ENCODE assay signal across 30 cellular contexts in the genomic region with DNA sequence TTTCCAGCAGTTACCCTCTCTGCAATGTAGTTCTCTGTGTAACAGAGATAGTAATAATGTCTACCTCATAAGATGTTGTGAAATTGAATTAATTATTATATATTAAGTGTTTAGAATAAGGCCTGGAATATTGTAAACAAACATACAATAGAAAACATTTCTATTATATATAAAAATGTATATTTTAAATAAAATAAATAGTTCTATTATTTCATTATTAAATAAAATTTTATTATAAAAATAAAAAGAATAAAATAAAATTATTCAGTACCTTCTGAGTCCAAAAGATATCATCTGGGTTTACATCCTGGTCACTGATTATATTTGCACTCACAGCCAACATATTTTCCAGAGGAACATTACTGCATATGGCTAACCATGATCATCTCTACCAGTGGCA.
"Had no signal": no experiment of that assay in that cellular context is flagged by ENCODE, and none has a peak within 500 bp of the region (broad histone marks: within the 10 kb centered on the region; RNA-seq: fewer than 3 reads in every experiment).

No MANE protein-coding gene starts in this region.

- H3K4me1 Mint-ChIP-seq: naive thymus-derived CD8-positive, alpha-beta T cell; nephron progenitor cell; stimulated activated effector memory CD8-positive, alpha-beta T cell treated with anti-CD3 and anti-CD28 coated beads, Interleukin-12 subunit alpha, Interleukin-12 subunit beta, amount 100 ng/mL, for 72 hours; stimulated activated naive B cell treated with anti-CD40 and anti-IgM and Interleukin-4, amounts not matched to agents 10 μg/mL and 1 μg/mL and 100 μg/mL, for 72 hours had no signal

- H3K36me3 Mint-ChIP-seq: naive thymus-derived CD8-positive, alpha-beta T cell; natural killer cell treated with Interleukin-12 subunit alpha and Interleukin-12 subunit beta and Interleukin-15 and Interleukin-18, amount 100 ng/mL, for 72 hours; stimulated activated effector memory CD8-positive, alpha-beta T cell treated with anti-CD3 and anti-CD28 coated beads, Interleukin-12 subunit alpha, Interleukin-12 subunit beta, amount 100 ng/mL, for 72 hours; stimulated activated naive B cell treated with anti-CD40 and anti-IgM and Interleukin-4, amounts not matched to agents 10 μg/mL and 1 μg/mL and 100 μg/mL, for 72 hours had no signal

- H3K4me3 ChIP-seq: psoas muscle, right lobe of liver, sigmoid colon, stomach, thoracic aorta, thyroid gland, tibial nerve, upper lobe of left lung, vagina had no signal

- H3K27ac Mint-ChIP-seq: naive thymus-derived CD8-positive, alpha-beta T cell; natural killer cell treated with Interleukin-12 subunit alpha and Interleukin-12 subunit beta and Interleukin-15 and Interleukin-18, amount 100 ng/mL, for 72 hours; nephron progenitor cell; progenitor cell of endocrine pancreas; stimulated activated effector memory CD8-positive, alpha-beta T cell treated with anti-CD3 and anti-CD28 coated beads, Interleukin-12 subunit alpha, Interleukin-12 subunit beta, amount 100 ng/mL, for 72 hours; stimulated activated naive B cell treated with anti-CD40 and anti-IgM and Interleukin-4, amounts not matched to agents 10 μg/mL and 1 μg/mL and 100 μg/mL, for 72 hours; stimulated activated naive CD8-positive, alpha-beta T cell treated with anti-CD3 and anti-CD28 coated beads, Interleukin-15, Interleukin-2, amounts not matched to agents 100 ng/mL and 50 ng/mL, for 24 hours had no signal

- ATAC-seq: naive thymus-derived CD8-positive, alpha-beta T cell; natural killer cell treated with Interleukin-12 subunit alpha and Interleukin-12 subunit beta and Interleukin-15 and Interleukin-18, amount 100 ng/mL, for 72 hours; psoas muscle; right cardiac atrium; right lobe of liver; stimulated activated effector memory CD8-positive, alpha-beta T cell treated with anti-CD3 and anti-CD28 coated beads, Interleukin-12 subunit alpha, Interleukin-12 subunit beta, amount 100 ng/mL, for 72 hours; stimulated activated naive B cell treated with anti-CD40 and anti-IgM and Interleukin-4, amounts not matched to agents 10 μg/mL and 1 μg/mL and 100 μg/mL, for 72 hours had no signal

- H3K36me3 ChIP-seq: neutrophil, right lobe of liver, sigmoid colon, stomach, thoracic aorta, thyroid gland, tibial nerve, upper lobe of left lung, vagina had no signal

- FAIRE-seq: small intestine, urothelium cell line had no signal

- H3K4me1 ChIP-seq: parathyroid adenoma, psoas muscle, right lobe of liver, sigmoid colon, stomach, thyroid gland, tibial nerve, upper lobe of left lung, vagina had no signal

- H3K9me3 Mint-ChIP-seq: nephron progenitor cell; neural crest cell; stimulated activated naive B cell treated with anti-CD40 and anti-IgM and Interleukin-4, amounts not matched to agents 10 μg/mL and 1 μg/mL and 100 μg/mL, for 72 hours; stimulated activated naive CD8-positive, alpha-beta T cell treated with anti-CD3 and anti-CD28 coated beads, Interleukin-15, Interleukin-2, amounts not matched to agents 100 ng/mL and 50 ng/mL, for 24 hours had no signal

- H3K27me3 Mint-ChIP-seq: naive thymus-derived CD8-positive, alpha-beta T cell; natural killer cell treated with Interleukin-12 subunit alpha and Interleukin-12 subunit beta and Interleukin-15 and Interleukin-18, amount 100 ng/mL, for 72 hours; stimulated activated naive B cell treated with anti-CD40 and anti-IgM and Interleukin-4, amounts not matched to agents 10 μg/mL and 1 μg/mL and 100 μg/mL, for 72 hours; stimulated activated naive CD8-positive, alpha-beta T cell treated with anti-CD3 and anti-CD28 coated beads, Interleukin-15, Interleukin-2, amounts not matched to agents 100 ng/mL and 50 ng/mL, for 24 hours had no signal

- H3K27me3 ChIP-seq: neutrophil, right lobe of liver, sigmoid colon, stomach, thyroid gland, tibial nerve, upper lobe of left lung, vagina had no signal

- H3K4me3 Mint-ChIP-seq: naive thymus-derived CD8-positive, alpha-beta T cell; natural killer cell treated with Interleukin-12 subunit alpha and Interleukin-12 subunit beta and Interleukin-15 and Interleukin-18, amount 100 ng/mL, for 72 hours; nephron progenitor cell; neural crest cell; stimulated activated effector memory CD8-positive, alpha-beta T cell treated with anti-CD3 and anti-CD28 coated beads, Interleukin-12 subunit alpha, Interleukin-12 subunit beta, amount 100 ng/mL, for 72 hours; stimulated activated naive B cell treated with anti-CD40 and anti-IgM and Interleukin-4, amounts not matched to agents 10 μg/mL and 1 μg/mL and 100 μg/mL, for 72 hours; stimulated activated naive CD8-positive, alpha-beta T cell treated with anti-CD3 and anti-CD28 coated beads, Interleukin-15, Interleukin-2, amounts not matched to agents 100 ng/mL and 50 ng/mL, for 24 hours had no signal

- H3K27ac ChIP-seq: neutrophil, parathyroid adenoma, psoas muscle, right lobe of liver, sigmoid colon, stomach, thoracic aorta, thyroid gland, tibial nerve, upper lobe of left lung, vagina had no signal

- DNase-seq: naive thymus-derived CD8-positive, alpha-beta T cell; nephron progenitor cell; nucleus accumbens; posterior cingulate gyrus; psoas muscle; right cardiac atrium; right lobe of liver; sigmoid colon; small intestine; stimulated activated CD4-positive, alpha-beta T cell treated with anti-CD3 and anti-CD28 coated beads, Interleukin-15, amount 100 ng/mL, for 24 hours; stimulated activated CD4-positive, alpha-beta T cell treated with anti-CD3 and anti-CD28 coated beads, Interleukin-2, amount 100 ng/mL, for 24 hours; stimulated activated CD4-positive, alpha-beta T cell treated with anti-CD3 and anti-CD28 coated beads, Interleukin-2, amount 100 ng/mL, for 48 hours; stimulated activated CD4-positive, alpha-beta T cell treated with anti-CD3 and anti-CD28 coated beads, Interleukin-4, amount 100 ng/mL, for 24 hours; stimulated activated naive B cell treated with anti-CD40 and anti-IgM and Interleukin-4, amounts not matched to agents 10 μg/mL and 1 μg/mL and 100 μg/mL, for 72 hours; stimulated activated naive CD4-positive, alpha-beta T cell treated with Interleukin-2 at 50 U/mL for 16 hours; stomach; thyroid gland; trophoblast cell; upper lobe of left lung had no signal

- H3K9me3 ChIP-seq: neutrophil, psoas muscle, right lobe of liver, sigmoid colon, stomach, thoracic aorta, thyroid gland, tibial nerve, upper lobe of left lung, vagina had no signal
